14 cellular contexts compared by ENCODE assay signal in the genomic region with DNA sequence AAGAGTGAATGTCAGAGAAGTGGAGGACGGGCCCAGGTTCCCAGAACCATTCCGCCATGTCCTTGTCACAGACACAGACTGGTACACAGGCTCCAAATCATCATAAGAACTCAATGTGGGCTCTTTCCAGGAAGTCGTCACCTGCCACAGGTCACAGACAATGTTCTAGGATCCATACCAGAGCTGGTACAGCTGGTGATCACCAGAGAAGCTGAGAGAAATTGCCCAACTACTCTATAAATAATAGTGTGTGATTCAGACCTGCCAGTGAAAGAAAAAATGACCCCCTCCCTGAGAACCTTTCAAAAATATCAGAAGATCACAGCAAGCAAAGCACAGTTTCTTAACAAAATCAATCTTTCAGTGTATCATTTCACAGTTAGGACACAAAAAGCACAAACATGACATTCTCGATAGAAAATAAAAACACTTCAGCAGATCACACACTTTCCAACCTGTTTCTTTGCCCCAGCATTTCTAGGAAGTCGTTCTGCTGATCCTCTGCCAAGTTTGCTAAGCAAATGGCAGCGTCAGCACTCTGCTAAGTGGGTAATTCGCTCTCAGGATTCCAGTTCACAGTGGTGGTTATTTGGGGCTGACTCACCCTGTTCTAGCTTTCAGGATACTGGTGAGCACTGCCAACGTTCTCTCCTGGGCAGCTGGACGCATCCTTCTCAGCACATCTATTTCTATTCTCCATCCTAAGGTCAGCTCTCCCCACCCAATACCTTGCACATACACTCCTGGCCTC.
DNase-seq lines count a peak whose midpoint lies in the region; ATAC-seq and TF ChIP-seq lines count a peak whose summit lies in the region.
"Had no signal": no experiment of that assay in that cellular context is flagged by ENCODE, and none has a peak within 500 bp of the region (broad histone marks: within the 10 kb centered on the region; RNA-seq: fewer than 3 reads in every experiment).

No MANE protein-coding gene starts in this region.

- WGBS in neuronal stem cell (ENCODE audit: extremely low coverage in 2 of 2, insufficient read length in 2 of 2, insufficient replicate concordance in 1 of 2), 2 donors, result no CpG with 5 or more reads among the region's 9 CpGs

- H2BK5ac ChIP-seq in neuronal stem cell (ENCODE audit: low read length), result no peak overlapping the region

- no peak overlapping the region for H4K91ac ChIP-seq in neuronal stem cell (ENCODE audit: low read depth, low read length, poor library complexity)

- no peak overlapping the region for H2BK120ac ChIP-seq in neuronal stem cell (ENCODE audit: low read depth, low read length)

- no peaks in the 10 kb centered on the region for H3K36me3 ChIP-seq in neuronal stem cell (replicated peaks in 1 of 2; ENCODE audit: control insufficient read depth in 2 of 2, insufficient read depth in 2 of 2, low read length in 2 of 2)

- peak overlapping the region; percentile 16 for H2AFZ ChIP-seq in neuronal stem cell (ENCODE audit: low read length)
- H2AFZ ChIP-seq: GM23338 had no signal

- H3K9ac ChIP-seq in neuronal stem cell (ENCODE audit: low read depth, low read length, poor library complexity), result no peak overlapping the region

- DNase-seq in M059J (ENCODE audit: low read depth), result peak; percentile 56
- DNase-seq in astrocyte of the hippocampus (ENCODE audit: low read depth, low spot score), result peak; percentile 62
- DNase-seq in neuronal stem cell (ENCODE audit: low spot score), result no peak
- no peak for DNase-seq in AML-193 (lab: John Stamatoyannopoulos, UW)
- DNase-seq: CD4-positive, alpha-beta T cell; cortex of kidney; islet precursor cell; NCI-H146; T-helper 9 cell had no signal

- no peak overlapping the region for H4K8ac ChIP-seq in neuronal stem cell (ENCODE audit: low read depth, low read length)

- no peak overlapping the region for H3K14ac ChIP-seq in neuronal stem cell (ENCODE audit: low read length)

- H2AK5ac ChIP-seq in neuronal stem cell (ENCODE audit: low read depth, low read length), result no peak overlapping the region

- no peak for TF ChIP-seq CTCF in C4-2B (conservative IDR thresholded peaks at IDR 0.05)

- H3K4me3 ChIP-seq in neuronal stem cell (ENCODE audit: low read length in 2 of 2), result no peak overlapping the region
- H3K4me3 ChIP-seq: GM23338 had no signal

- H3K4ac ChIP-seq in neuronal stem cell (ENCODE audit: low read length), result no peak overlapping the region

- ATAC-seq in HG03571 (IDR thresholded peaks at IDR 0.05; ENCODE audit: unreplicated experiment) (no peak), SK-N-SH treated with all-trans-retinoic acid at 6 μM for 48 hours (no peak)
- no peak for ATAC-seq in activated CD4-positive, CD25-positive, alpha-beta regulatory T cell treated with anti-CD3 and anti-CD28 coated beads, Interleukin-2, amount 50 U/mL, for 24 hours

- H3K79me1 ChIP-seq in neuronal stem cell (ENCODE audit: low read depth, low read length), result no peaks in the 10 kb centered on the region

- H3K23ac ChIP-seq in neuronal stem cell (ENCODE audit: low read depth, low read length, poor library complexity), result no peak overlapping the region

- no peaks in the 10 kb centered on the region for H3K9me3 ChIP-seq in neuronal stem cell (replicated peaks in 1 of 2; ENCODE audit: control insufficient read depth in 2 of 2, insufficient read depth in 1 of 2, low read depth in 1 of 2, low read length in 2 of 2)

- H3K27ac ChIP-seq in C4-2B (peak overlapping the region; percentile 50), neuronal stem cell (replicated peaks; ENCODE audit: low read length) (no peak overlapping the region)

- H2BK12ac ChIP-seq in neuronal stem cell (ENCODE audit: low read length), result no peak overlapping the region

- H2BK15ac ChIP-seq in neuronal stem cell (ENCODE audit: low read length), result no peak overlapping the region

- H3K18ac ChIP-seq in neuronal stem cell (ENCODE audit: low read length), result no peak overlapping the region

- no peaks in the 10 kb centered on the region for H3K27me3 ChIP-seq in neuronal stem cell (ENCODE audit: control insufficient read depth in 3 of 3, insufficient read depth in 3 of 3, low read depth in 1 of 3, low read length in 3 of 3)

- no peaks in the 10 kb centered on the region for H3K4me1 ChIP-seq in neuronal stem cell (ENCODE audit: control insufficient read depth in 2 of 2, insufficient read depth in 1 of 2, low read depth in 1 of 2, low read length in 2 of 2)

- no peak overlapping the region for H3K4me2 ChIP-seq in neuronal stem cell (ENCODE audit: insufficient read depth, low read length, poor library complexity, severe bottlenecking)
- H3K4me2 ChIP-seq: GM23338 had no signal

TF ChIP-seq in SK-N-SH treated with all-trans-retinoic acid at 6 μM for 48 hours, 23 proteins besides CTCF, POLR2A, EP300 and RAD21:
- TF ChIP-seq, protein P1, sequence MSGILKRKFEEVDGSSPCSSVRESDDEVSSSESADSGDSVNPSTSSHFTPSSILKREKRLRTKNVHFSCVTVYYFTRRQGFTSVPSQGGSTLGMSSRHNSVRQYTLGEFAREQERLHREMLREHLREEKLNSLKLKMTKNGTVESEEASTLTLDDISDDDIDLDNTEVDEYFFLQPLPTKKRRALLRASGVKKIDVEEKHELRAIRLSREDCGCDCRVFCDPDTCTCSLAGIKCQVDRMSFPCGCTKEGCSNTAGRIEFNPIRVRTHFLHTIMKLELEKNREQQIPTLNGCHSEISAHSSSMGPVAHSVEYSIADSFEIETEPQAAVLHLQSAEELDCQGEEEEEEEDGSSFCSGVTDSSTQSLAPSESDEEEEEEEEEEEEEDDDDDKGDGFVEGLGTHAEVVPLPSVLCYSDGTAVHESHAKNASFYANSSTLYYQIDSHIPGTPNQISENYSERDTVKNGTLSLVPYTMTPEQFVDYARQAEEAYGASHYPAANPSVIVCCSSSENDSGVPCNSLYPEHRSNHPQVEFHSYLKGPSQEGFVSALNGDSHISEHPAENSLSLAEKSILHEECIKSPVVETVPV (CRISPR knock-in tag; IDR thresholded peaks at IDR 0.05), result no peak
- TF ChIP-seq ZFP30 (CRISPR knock-in tag; IDR thresholded peaks at IDR 0.05) (no peak), ZNF8 (CRISPR knock-in tag; IDR thresholded peaks at IDR 0.05) (no peak), TOX (CRISPR knock-in tag; IDR thresholded peaks at IDR 0.05; ENCODE audit: borderline replicate concordance) (no peak), PPARA (CRISPR knock-in tag; IDR thresholded peaks at IDR 0.05; ENCODE audit: borderline replicate concordance) (no peak), ESRRG (CRISPR knock-in tag; IDR thresholded peaks at IDR 0.05) (no peak), ZFP3 (CRISPR knock-in tag; IDR thresholded peaks at IDR 0.05) (no peak), ZNF70 (CRISPR knock-in tag; IDR thresholded peaks at IDR 0.05) (no peak), CSDC2 (CRISPR knock-in tag; IDR thresholded peaks at IDR 0.05) (no peak)
- TF ChIP-seq, protein P2, sequence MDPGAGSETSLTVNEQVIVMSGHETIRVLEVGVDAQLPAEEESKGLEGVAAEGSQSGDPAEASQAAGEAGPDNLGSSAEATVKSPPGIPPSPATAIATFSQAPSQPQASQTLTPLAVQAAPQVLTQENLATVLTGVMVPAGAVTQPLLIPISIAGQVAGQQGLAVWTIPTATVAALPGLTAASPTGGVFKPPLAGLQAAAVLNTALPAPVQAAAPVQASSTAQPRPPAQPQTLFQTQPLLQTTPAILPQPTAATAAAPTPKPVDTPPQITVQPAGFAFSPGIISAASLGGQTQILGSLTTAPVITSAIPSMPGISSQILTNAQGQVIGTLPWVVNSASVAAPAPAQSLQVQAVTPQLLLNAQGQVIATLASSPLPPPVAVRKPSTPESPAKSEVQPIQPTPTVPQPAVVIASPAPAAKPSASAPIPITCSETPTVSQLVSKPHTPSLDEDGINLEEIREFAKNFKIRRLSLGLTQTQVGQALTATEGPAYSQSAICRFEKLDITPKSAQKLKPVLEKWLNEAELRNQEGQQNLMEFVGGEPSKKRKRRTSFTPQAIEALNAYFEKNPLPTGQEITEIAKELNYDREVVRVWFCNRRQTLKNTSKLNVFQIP (CRISPR knock-in tag; IDR thresholded peaks at IDR 0.05; ENCODE audit: borderline replicate concordance, low read depth), result no peak

Comparison
In these comparisons a context has a peak if more than half of its experiments do, and no peak if none do; other contexts are left out.
1. DNase-seq: peak in M059J (single experiment) and astrocyte of the hippocampus (single experiment); none in neuronal stem cell (single experiment) and AML-193 (0 of 2).